8 cellular contexts compared by ENCODE assay signal in genomic region chr13:114315074-114315785, GRCh38. TPM values are rescaled to one million over a fixed set of nuclear protein-coding genes. Genes with fewer than 3 reads are reported as not detected.
DNase-seq lines count a peak whose midpoint lies in the region; ATAC-seq and TF ChIP-seq lines count a peak whose summit lies in the region.

No MANE protein-coding gene starts in this region.

- H3K36me3 ChIP-seq in HCT116 (ENCODE audit: control insufficient read depth in 1 of 2, insufficient read depth in 2 of 2, low read length in 2 of 2) (peaks cover 0 to 5% of the 10 kb centered on the region in 2 experiments; a peak in 3 of 4 replicates), testis (ENCODE audit: low read depth, missing control alignments) (no peaks in the 10 kb centered on the region)

- peak overlapping the region; percentile 89 for H3K9ac ChIP-seq in HCT116 (ENCODE audit: low read length)

- peak overlapping the region; percentile 70 for H3K4me3 ChIP-seq in AG09309 (ENCODE audit: control insufficient read depth, low read depth, low read length)
- peak overlapping the region; percentile 72 to 85 for H3K4me3 ChIP-seq in HCT116 (replicated peaks in 1 of 2; ENCODE audit: low read depth in 1 of 2, low read length in 2 of 2)
- peak overlapping the region; percentile 84 for H3K4me3 ChIP-seq in iPS-11a (ENCODE audit: low read depth, low read length)
- H3K4me3 ChIP-seq in testis, result peak overlapping the region; percentile 76 to 90

- TF ChIP-seq CTCF in AG09309 (IDR thresholded peaks at IDR 0.05; ENCODE audit: control insufficient read depth, insufficient read depth, low read depth, low read length, missing control alignments) (no peak), HCT116 (IDR thresholded peaks at IDR 0.05 in 2 of 3, conservative IDR thresholded peaks at IDR 0.05 in 1 of 3; ENCODE audit: borderline replicate concordance in 1 of 3, insufficient read depth in 1 of 3, low read depth in 2 of 3, low read length in 2 of 3) (no peak), testis (IDR thresholded peaks at IDR 0.05) (no peak)

- intact Hi-C loops in HCT116 (cut with micrococcal nuclease), result no loop called here
- intact Hi-C loops in activated CD4-positive, alpha-beta memory T cell treated with anti-CD3 and anti-CD28 coated beads for 36 hours (cut with micrococcal nuclease), result loop anchor here (1.0 kb wide), 1 partner anchor 9 kb away; no protein-coding TSS in a partner anchor
- intact Hi-C loops in testis (cut with DNase I; ENCODE audit: low total_unique reads), result no loop called here

- peaks cover 3% of the 10 kb centered on the region; the same call in 1 of the 2 replicates for H4K20me1 ChIP-seq in HCT116 (ENCODE audit: insufficient read depth)

- POLR2A ChIA-PET in HCT116 (lab: Charles Lee), result no interaction called here
- POLR2A ChIA-PET in activated CD4-positive, alpha-beta memory T cell treated with anti-CD3 and anti-CD28 coated beads for 36 hours (lab: Charles Lee), result interaction anchor here (0.6 to 1.1 kb wide), 4 partner anchors 8 to 248 kb away, joined by 3 to 9 read pairs (median 6); partner anchors contain the start of gene UPF3A

- RAD21 ChIA-PET in HCT116 (lab: Charles Lee; ENCODE audit: low non-redundant PET in 1 of 2, low total read pairs in 2 of 2, uncharacterized antibody in 2 of 2, unreplicated experiment in 2 of 2), result no interaction called here

- no peak overlapping the region for H2AFZ ChIP-seq in HCT116 (ENCODE audit: low read depth, low read length, poor library complexity, severe bottlenecking)

- TSS peak; percentile 76 for BruUV-seq in HCT116 (replicated peaks; lab: Mats Ljungman, UMichigan)

- 9 to 14% methylated on average over 7 of the region's 7 CpGs for WGBS in testis, 2 donors

- H3K79me2 ChIP-seq in HCT116 (ENCODE audit: insufficient read depth, low read length), result peaks cover 59% of the 10 kb centered on the region

- DNase-seq in AG09309 (ENCODE audit: low read depth) (no peak), HCT116 (ENCODE audit: low read depth, low spot score) (no peak), testis (no peak), 8988T (no peak), SW480 (ENCODE audit: low spot score) (no peak), mucosa of gallbladder (ENCODE audit: low spot score) (no peak)
- DNase-seq in activated CD4-positive, alpha-beta memory T cell treated with anti-CD3 and anti-CD28 coated beads for 36 hours, result peak; percentile 26

- peak overlapping the region; percentile 92 for H3K27ac Mint-ChIP-seq in activated CD4-positive, alpha-beta memory T cell treated with anti-CD3 and anti-CD28 coated beads for 36 hours

- no peak for TF ChIP-seq RAD21 in HCT116 (IDR thresholded peaks at IDR 0.05; ENCODE audit: low read depth)

- TF ChIP-seq POLR2A in HCT116 (IDR thresholded peaks at IDR 0.05; ENCODE audit: borderline replicate concordance, extremely low read depth, insufficient read depth, insufficient read length) (no peak), testis (IDR thresholded peaks at IDR 0.05) (no peak)

- H3K27me3 ChIP-seq in HCT116 (ENCODE audit: insufficient read depth, low read length) (no peaks in the 10 kb centered on the region), testis (no peaks in the 10 kb centered on the region)

- peaks cover 57% of the 10 kb centered on the region for H3K4me1 Mint-ChIP-seq in activated CD4-positive, alpha-beta memory T cell treated with anti-CD3 and anti-CD28 coated beads for 36 hours (ENCODE audit: low read depth)

- H3K27me3 Mint-ChIP-seq in activated CD4-positive, alpha-beta memory T cell treated with anti-CD3 and anti-CD28 coated beads for 36 hours, result no peaks in the 10 kb centered on the region

- no peaks in the 10 kb centered on the region for H3K9me3 Mint-ChIP-seq in activated CD4-positive, alpha-beta memory T cell treated with anti-CD3 and anti-CD28 coated beads for 36 hours

- H3K4me3 Mint-ChIP-seq in activated CD4-positive, alpha-beta memory T cell treated with anti-CD3 and anti-CD28 coated beads for 36 hours, result peak overlapping the region; percentile 94

- H3K27ac ChIP-seq in HCT116 (ENCODE audit: low read depth, low read length) (peak overlapping the region; percentile 93), testis (peak overlapping the region; percentile 86 to 91)

- no peaks in the 10 kb centered on the region for H3K9me2 ChIP-seq in HCT116 (ENCODE audit: insufficient read depth)

- peaks cover 27% of the 10 kb centered on the region for H3K36me3 Mint-ChIP-seq in activated CD4-positive, alpha-beta memory T cell treated with anti-CD3 and anti-CD28 coated beads for 36 hours

- CTCF ChIA-PET in HCT116 (lab: Charles Lee), result no interaction called here
- CTCF ChIA-PET in activated CD4-positive, alpha-beta memory T cell treated with anti-CD3 and anti-CD28 coated beads for 36 hours (lab: Charles Lee), result no interaction called here

- H3K4me1 ChIP-seq in HCT116 (ENCODE audit: control insufficient read depth in 1 of 2, insufficient read depth in 2 of 2, low read length in 2 of 2) (peaks cover 3 to 23% of the 10 kb centered on the region in 2 experiments), testis (peaks cover 9% of the 10 kb centered on the region)

- H3K9me3 ChIP-seq in HCT116 (ENCODE audit: control insufficient read depth in 1 of 2, insufficient read depth in 1 of 2, low read depth in 1 of 2, low read length in 2 of 2), result no peaks in the 10 kb centered on the region
- H3K9me3 ChIP-seq in testis, result no peaks in the 10 kb centered on the region

- ATAC-seq in HCT116, result no peak

- H3K4me2 ChIP-seq in HCT116 (ENCODE audit: low read length), result peak overlapping the region; percentile 93

TF ChIP-seq in HCT116, 20 proteins besides CTCF, POLR2A, EP300 and RAD21 (continues in another document):
- TF ChIP-seq ZFX (IDR thresholded peaks at IDR 0.05), result no peak
- TF ChIP-seq REST (IDR thresholded peaks at IDR 0.05; ENCODE audit: low read depth), result no peak
- TF ChIP-seq SIN3A (IDR thresholded peaks at IDR 0.05; ENCODE audit: low read depth), result no peak
- no peak for TF ChIP-seq MAX (IDR thresholded peaks at IDR 0.05)
- no peak for TF ChIP-seq TCF7L2 (IDR thresholded peaks at IDR 0.05; ENCODE audit: borderline replicate concordance, extremely low read depth, insufficient read depth, insufficient read length)
- no peak for TF ChIP-seq EGR1 (IDR thresholded peaks at IDR 0.05; ENCODE audit: low read depth)
- TF ChIP-seq JUND (IDR thresholded peaks at IDR 0.05), result no peak
- no peak for TF ChIP-seq ZBTB33 (IDR thresholded peaks at IDR 0.05; ENCODE audit: extremely low read depth, insufficient replicate concordance, low read length)
- no peak for TF ChIP-seq SRF (IDR thresholded peaks at IDR 0.05; ENCODE audit: low read depth)
- TF ChIP-seq CEBPB (IDR thresholded peaks at IDR 0.05; ENCODE audit: low read depth), result no peak

RNA-seq across cellular contexts. Expression of gene CHAMP1, which starts 0.9 kb away (rescaled TPM):
- 31.5 TPM for total RNA-seq in HCT116 (2021; ENCODE audit: unreplicated experiment)
- polyA plus RNA-seq in HCT116 (2012), result 11.4 and 14.7 TPM in 2 replicates
- total RNA-seq in activated CD4-positive, alpha-beta memory T cell treated with anti-CD3 and anti-CD28 coated beads for 36 hours, result 10 to 100 TPM; 53.6 to 55.4 TPM
- total RNA-seq in testis, result 10 to 100 TPM; 19.2 to 21.7 TPM
- polyA plus RNA-seq in testis (ENCODE audit: insufficient read depth, low read depth, low replicate concordance), result 15.0 TPM
- 17.7 TPM for total RNA-seq in mucosa of gallbladder

RNA-seq across cellular contexts. Expression of gene UPF3A, which starts 33.8 kb away (rescaled TPM):
- total RNA-seq in HCT116 (2021; ENCODE audit: unreplicated experiment) (31.8 TPM), testis (100 to 1,000 TPM in 1 of 2 donors, 10 to 100 TPM in 1; 88.0 to 112 TPM), mucosa of gallbladder (34.2 TPM)
- 19.4 and 22.3 TPM in 2 replicates for polyA plus RNA-seq in HCT116 (2012)
- total RNA-seq in activated CD4-positive, alpha-beta memory T cell treated with anti-CD3 and anti-CD28 coated beads for 36 hours, result 10 to 100 TPM; 46.8 to 48.5 TPM
- polyA plus RNA-seq in testis (ENCODE audit: insufficient read depth, low read depth, low replicate concordance), result 96.7 TPM
